Comparison of ENCODE assay signal across 16 cellular contexts in genomic region chr4:128225148-128225547, GRCh38.
A peak's percentile ranks its signal among the peaks of the same experiment; 100 is the strongest.
DNase-seq lines count a peak whose midpoint lies in the region; ATAC-seq and TF ChIP-seq lines count a peak whose summit lies in the region.
"Had no signal": no experiment of that assay in that cellular context is flagged by ENCODE, and none has a peak within 500 bp of the region (broad histone marks: within the 10 kb centered on the region; RNA-seq: fewer than 3 reads in every experiment).

No MANE protein-coding gene starts in this region.

- no TSS peak for BruUV-seq in IMR-90 (replicated peaks; lab: Mats Ljungman, UMichigan)

- 0 out of 2 replicates have a peak, but pooled peaks cover 2% of the 10 kb centered on the region for H3K9me1 ChIP-seq in IMR-90 (ENCODE audit: insufficient read depth, low read length)

- H3K14ac ChIP-seq in IMR-90 (replicated peaks; ENCODE audit: low read depth, low read length), result no peak overlapping the region

- H4K8ac ChIP-seq in IMR-90 (ENCODE audit: low read depth in 2 of 2, low read length in 2 of 2), result no peak overlapping the region

- H3K9me3 Mint-ChIP-seq in activated naive CD4-positive, alpha-beta T cell treated with anti-CD3 and anti-CD28 coated beads for 36 hours, result no peaks in the 10 kb centered on the region
- no peaks in the 10 kb centered on the region for H3K9me3 Mint-ChIP-seq in naive thymus-derived CD4-positive, alpha-beta T cell

- H3K27ac ChIP-seq in IMR-90 (ENCODE audit: insufficient read depth, low read length), result peak overlapping the region; percentile 41; the same call in 1 of the 2 replicates
- no peak overlapping the region for H3K27ac ChIP-seq in transverse colon
- no peak overlapping the region for H3K27ac ChIP-seq in naive thymus-derived CD4-positive, alpha-beta T cell (ENCODE audit: low read depth, low read length)
- H3K27ac ChIP-seq: BLaER1 treated with 17β-estradiol and CSF1 and Interleukin-3, amounts not matched to agents 10 nM and 100 nM; SK-N-MC; upper lobe of left lung had no signal

- H3K4me1 ChIP-seq in IMR-90 (ENCODE audit: control insufficient read depth, insufficient read depth, low read length), result peaks cover 25% of the 10 kb centered on the region
- no peaks in the 10 kb centered on the region for H3K4me1 ChIP-seq in transverse colon
- H3K4me1 ChIP-seq in naive thymus-derived CD4-positive, alpha-beta T cell (ENCODE audit: control insufficient read depth in 2 of 2, insufficient read depth in 2 of 2, low read length in 2 of 2), result no peaks in the 10 kb centered on the region
- H3K4me1 ChIP-seq: BLaER1 treated with 17β-estradiol and CSF1 and Interleukin-3, amounts not matched to agents 10 nM and 100 nM had no signal

- no peak for TF ChIP-seq EP300 in transverse colon (IDR thresholded peaks at IDR 0.05; ENCODE audit: low read depth)

- no peak overlapping the region for H4K91ac ChIP-seq in IMR-90 (ENCODE audit: insufficient read depth, low read depth, low read length)

- no peak overlapping the region for H3K27ac Mint-ChIP-seq in activated naive CD4-positive, alpha-beta T cell treated with anti-CD3 and anti-CD28 coated beads for 36 hours
- no peak overlapping the region for H3K27ac Mint-ChIP-seq in naive thymus-derived CD4-positive, alpha-beta T cell

- no peak overlapping the region; the same call in 1 of the 2 replicates for H3K18ac ChIP-seq in IMR-90 (ENCODE audit: low read depth, low read length)

- peak overlapping the region; percentile 64 for H2BK5ac ChIP-seq in IMR-90 (ENCODE audit: low read depth, low read length, poor library complexity, severe bottlenecking)

- no peaks in the 10 kb centered on the region for H3K27me3 Mint-ChIP-seq in activated naive CD4-positive, alpha-beta T cell treated with anti-CD3 and anti-CD28 coated beads for 36 hours (ENCODE audit: low read depth)
- peaks cover 0 to 11% (median 9%) of the 10 kb centered on the region in 5 donors for H3K27me3 Mint-ChIP-seq in naive thymus-derived CD4-positive, alpha-beta T cell

- H3K79me1 ChIP-seq in IMR-90 (ENCODE audit: low read depth in 1 of 2, low read length in 2 of 2), result no peaks in the 10 kb centered on the region; a peak in 1 of 4 replicates

- H3K4ac ChIP-seq in IMR-90 (ENCODE audit: low read depth, low read length), result no peak overlapping the region

- H3K27me3 ChIP-seq in IMR-90 (ENCODE audit: control insufficient read depth, insufficient read depth, low read length) (no peaks in the 10 kb centered on the region), transverse colon (no peaks in the 10 kb centered on the region)
- no peaks in the 10 kb centered on the region for H3K27me3 ChIP-seq in naive thymus-derived CD4-positive, alpha-beta T cell (ENCODE audit: control insufficient read depth in 2 of 2, insufficient read depth in 2 of 2, low read length in 2 of 2)
- H3K27me3 ChIP-seq: BLaER1 treated with 17β-estradiol and CSF1 and Interleukin-3, amounts not matched to agents 10 nM and 100 nM; upper lobe of left lung had no signal

- CTCF ChIA-PET in IMR-90 (lab: Yijun Ruan, JAX), result interaction anchor here (0.7 to 1.5 kb wide), 2 partner anchors 20 to 349 kb away, joined by 3 to 5 read pairs; no protein-coding TSS in a partner anchor
- CTCF ChIA-PET in activated naive CD4-positive, alpha-beta T cell treated with anti-CD3 and anti-CD28 coated beads for 36 hours (lab: Charles Lee), result interaction anchor here (0.6 to 1.4 kb wide), 2 partner anchors 33 to 149 kb away, joined by 3 read pairs; no protein-coding TSS in a partner anchor
- CTCF ChIA-PET in naive thymus-derived CD4-positive, alpha-beta T cell (lab: Charles Lee), result no interaction called here

- H4K5ac ChIP-seq in IMR-90 (ENCODE audit: low read depth, low read length), result no peak overlapping the region; the same call in 1 of the 2 replicates

- H3K36me3 ChIP-seq in IMR-90 (ENCODE audit: control insufficient read depth, insufficient read depth, low read length), result no peaks in the 10 kb centered on the region
- H3K36me3 ChIP-seq in transverse colon, result no peaks in the 10 kb centered on the region
- no peaks in the 10 kb centered on the region for H3K36me3 ChIP-seq in naive thymus-derived CD4-positive, alpha-beta T cell (ENCODE audit: control insufficient read depth in 2 of 3, insufficient read depth in 3 of 3, low read length in 3 of 3)
- H3K36me3 ChIP-seq: upper lobe of left lung had no signal

- intact Hi-C loops in IMR-90 (cut with micrococcal nuclease), result loop anchor here (5.0 kb wide), 1 partner anchor 162 kb away; no protein-coding TSS in a partner anchor
- intact Hi-C loops in activated naive CD4-positive, alpha-beta T cell treated with anti-CD3 and anti-CD28 coated beads for 36 hours (cut with micrococcal nuclease), result no loop called here
- intact Hi-C loops in transverse colon (cut with DNase I; ENCODE audit: low total_unique reads), result no loop called here
- intact Hi-C loops in naive thymus-derived CD4-positive, alpha-beta T cell (cut with micrococcal nuclease), result no loop called here

- H2AK9ac ChIP-seq in IMR-90 (replicated peaks; ENCODE audit: low read depth, low read length, poor library complexity), result no peak overlapping the region

- H3K4me1 Mint-ChIP-seq in activated naive CD4-positive, alpha-beta T cell treated with anti-CD3 and anti-CD28 coated beads for 36 hours (ENCODE audit: low read depth), result no peaks in the 10 kb centered on the region
- H3K4me1 Mint-ChIP-seq in naive thymus-derived CD4-positive, alpha-beta T cell, result no peaks in the 10 kb centered on the region

- no peak overlapping the region for H2AK5ac ChIP-seq in IMR-90 (ENCODE audit: low read depth, low read length)

- ATAC-seq in IMR-90 (ENCODE audit: low read depth), result peak; percentile 66
- ATAC-seq in GM18511 (IDR thresholded peaks at IDR 0.05; ENCODE audit: unreplicated experiment), result no peak
- ATAC-seq in naive thymus-derived CD4-positive, alpha-beta T cell, result no peak
- ATAC-seq: right cardiac atrium had no signal

- H3K4me3 Mint-ChIP-seq in activated naive CD4-positive, alpha-beta T cell treated with anti-CD3 and anti-CD28 coated beads for 36 hours, result no peak overlapping the region
- H3K4me3 Mint-ChIP-seq in naive thymus-derived CD4-positive, alpha-beta T cell, result no peak overlapping the region

- H3K9ac ChIP-seq in IMR-90 (ENCODE audit: low read depth, low read length), result no peak overlapping the region
- H3K9ac ChIP-seq: BLaER1 treated with 17β-estradiol and CSF1 and Interleukin-3, amounts not matched to agents 10 nM and 100 nM had no signal

- no peak overlapping the region for H3K56ac ChIP-seq in IMR-90 (ENCODE audit: extremely low read depth, insufficient read depth, low read length)

- H3K4me2 ChIP-seq in IMR-90 (ENCODE audit: low read depth, low read length), result peak overlapping the region; percentile 31; the same call in 1 of the 2 replicates
- H3K4me2 ChIP-seq: BLaER1 treated with 17β-estradiol and CSF1 and Interleukin-3, amounts not matched to agents 10 nM and 100 nM had no signal

- H2BK120ac ChIP-seq in IMR-90 (ENCODE audit: low read depth, low read length), result peak overlapping the region; percentile 85

- dilution Hi-C loops in IMR-90 (cut with HindIII; ENCODE audit: low sequenced_read_pairs, unreplicated experiment), result no loop called here

- H3K9me3 ChIP-seq in IMR-90 (ENCODE audit: control insufficient read depth, insufficient read depth, low read length), result no peaks in the 10 kb centered on the region
- H3K9me3 ChIP-seq in transverse colon, result no peaks in the 10 kb centered on the region
- H3K9me3 ChIP-seq in naive thymus-derived CD4-positive, alpha-beta T cell (ENCODE audit: control insufficient read depth in 2 of 3, low read length in 3 of 3), result no peaks in the 10 kb centered on the region
- H3K9me3 ChIP-seq: upper lobe of left lung had no signal

- no peak for TF ChIP-seq POLR2A in IMR-90 (IDR thresholded peaks at IDR 0.05; ENCODE audit: low read depth, low read length)
- no peak for TF ChIP-seq POLR2A in transverse colon (IDR thresholded peaks at IDR 0.05)

- no peak for TF ChIP-seq RAD21 in IMR-90 (IDR thresholded peaks at IDR 0.05; ENCODE audit: low read length)

- no peak for TF ChIP-seq CTCF in AG10803 (conservative IDR thresholded peaks at IDR 0.05; ENCODE audit: low read length)
- TF ChIP-seq CTCF in IMR-90 (conservative IDR thresholded peaks at IDR 0.05; ENCODE audit: low read depth, low read length), result no peak
- no peak for TF ChIP-seq CTCF in transverse colon (IDR thresholded peaks at IDR 0.05)

- no peaks in the 10 kb centered on the region for H3K36me3 Mint-ChIP-seq in activated naive CD4-positive, alpha-beta T cell treated with anti-CD3 and anti-CD28 coated beads for 36 hours (ENCODE audit: low read depth)
- no peaks in the 10 kb centered on the region for H3K36me3 Mint-ChIP-seq in naive thymus-derived CD4-positive, alpha-beta T cell

- H2AFZ ChIP-seq in IMR-90 (replicated peaks; ENCODE audit: low read length, poor library complexity), result no peak overlapping the region

- WGBS in IMR-90 (ENCODE audit: extremely low coverage in 2 of 2, insufficient read length in 1 of 2), 2 experiments, result no CpG with 5 or more reads among the region's 2 CpGs
- WGBS in transverse colon (ENCODE audit: low coverage in 1 of 2), 2 donors, result 61 to 66% methylated on average over 2 of the region's 2 CpGs

- H2BK15ac ChIP-seq in IMR-90 (ENCODE audit: low read depth, low read length), result no peak overlapping the region

- in situ Hi-C loops in IMR-90 (cut with MboI; ENCODE audit: low sequenced_read_pairs), result no loop called here
- in situ Hi-C loops in transverse colon (cut with MboI; ENCODE audit: low pct_ligation_motif_present in 1 of 4, low pct_unique_long_range_greater_than_20kb in 1 of 4, low sequenced_read_pairs in 3 of 4), result no loop called here

- POLR2A ChIA-PET in IMR-90 (lab: Charles Lee; ENCODE audit: unreplicated experiment), result interaction anchor here (0.7 kb wide), 1 partner anchor 17 kb away, joined by 3 read pairs; no protein-coding TSS in a partner anchor
- POLR2A ChIA-PET in naive thymus-derived CD4-positive, alpha-beta T cell (lab: Charles Lee), result interaction anchor here (0.6 kb wide), 1 partner anchor 510 kb away, joined by 4 read pairs; no protein-coding TSS in a partner anchor

- no peak overlapping the region for H3K23ac ChIP-seq in IMR-90 (ENCODE audit: low read depth, low read length)

- DNase-seq in AG10803 (ENCODE audit: low read depth) (peak; percentile 93), IMR-90 (peak; percentile 82), amniotic epithelial cell (ENCODE audit: low read depth) (peak; percentile 49), left kidney (ENCODE audit: low read depth, low spot score) (peak; percentile 30), transverse colon (no peak)
- DNase-seq in activated naive CD4-positive, alpha-beta T cell treated with anti-CD3 and anti-CD28 coated beads for 36 hours, result no peak
- DNase-seq in naive thymus-derived CD4-positive, alpha-beta T cell, result no peak
- DNase-seq: activated effector memory CD4-positive, alpha-beta T cell treated with anti-CD3 and anti-CD28 coated beads, Interleukin-2, amount 50 U/mL, for 16 hours; glutamatergic neuron; NCI-H1436; right cardiac atrium; stimulated activated CD4-positive, alpha-beta T cell treated with anti-CD3 and anti-CD28 coated beads, Interleukin-4, amount 100 ng/mL, for 1 hour; upper lobe of left lung had no signal

- H2BK20ac ChIP-seq in IMR-90 (ENCODE audit: low read depth, low read length), result no peak overlapping the region; the same call in 1 of the 2 replicates

- H3K4me3 ChIP-seq in AG10803 (ENCODE audit: low read length) (no peak overlapping the region), IMR-90 (ENCODE audit: insufficient read depth, low read depth, low read length) (no peak overlapping the region), transverse colon (no peak overlapping the region)
- no peak overlapping the region for H3K4me3 ChIP-seq in naive thymus-derived CD4-positive, alpha-beta T cell (ENCODE audit: low read length)
- H3K4me3 ChIP-seq: BLaER1 treated with 17β-estradiol and CSF1 and Interleukin-3, amounts not matched to agents 10 nM and 100 nM; SK-N-MC; upper lobe of left lung had no signal

- H4K20me1 ChIP-seq in IMR-90 (ENCODE audit: insufficient read depth, low read length), result no peaks in the 10 kb centered on the region
- H4K20me1 ChIP-seq: BLaER1 treated with 17β-estradiol and CSF1 and Interleukin-3, amounts not matched to agents 10 nM and 100 nM had no signal

Comparison
In these comparisons a context has a peak if more than half of its experiments do, and no peak if none do; other contexts are left out.
1. DNase-seq: peak in AG10803 (single experiment), IMR-90 (single experiment), amniotic epithelial cell (single experiment) and left kidney (single experiment); none in activated naive CD4-positive, alpha-beta T cell treated with anti-CD3 and anti-CD28 coated beads for 36 hours (single experiment), transverse colon (single experiment) and naive thymus-derived CD4-positive, alpha-beta T cell (0 of 9).